Comparison of ENCODE assay signal across 9 cellular contexts in genomic region chr6:27428502-27428901, GRCh38.
"Had no signal": no experiment of that assay in that cellular context is flagged by ENCODE, and none has a peak within 500 bp of the region (broad histone marks: within the 10 kb centered on the region; RNA-seq: fewer than 3 reads in every experiment).

No MANE protein-coding gene starts in this region.

- ATAC-seq: HCT116, HepG2 had no signal

- H3K4me3 ChIP-seq: GM23248, HAP-1 had no signal

- H3K4me1 ChIP-seq: HAP-1 had no signal

- H3K9me3 ChIP-seq: HAP-1 had no signal

- H3K4me1 Mint-ChIP-seq: IgD-negative memory B cell had no signal

- H3K27ac Mint-ChIP-seq: HFFc6, IgD-negative memory B cell had no signal

- H3K27ac ChIP-seq: GM23248, HL-60 had no signal

- DNase-seq: GM23248, GOT3, H7, HFFc6 had no signal

- H2AFZ ChIP-seq: GM23248 had no signal

- H3K4me3 Mint-ChIP-seq: HFFc6, IgD-negative memory B cell had no signal

- H3K36me3 ChIP-seq: HAP-1 had no signal

- H3K9ac ChIP-seq: GM23248 had no signal
